In genomic region chr7:43680736-43681135, GRCh38 we compare ENCODE assay signal across 19 cellular contexts. TPM values are rescaled to one million over a fixed set of nuclear protein-coding genes. Genes with fewer than 3 reads are reported as not detected.
DNase-seq lines count a peak whose midpoint lies in the region; ATAC-seq and TF ChIP-seq lines count a peak whose summit lies in the region.
"Had no signal": no experiment of that assay in that cellular context is flagged by ENCODE, and none has a peak within 500 bp of the region (broad histone marks: within the 10 kb centered on the region; RNA-seq: fewer than 3 reads in every experiment).

No MANE protein-coding gene starts in this region.

- no TSS peak for BruUV-seq in PC-9 (replicated peaks; lab: Mats Ljungman, UMichigan)

- no peaks in the 10 kb centered on the region for H4K20me1 ChIP-seq in PC-9 (ENCODE audit: insufficient read depth)

- no peaks in the 10 kb centered on the region for H3K9me2 ChIP-seq in PC-9 (ENCODE audit: insufficient read depth)

- no peaks in the 10 kb centered on the region for H3K9me3 ChIP-seq in CD4-positive, CD25-positive, alpha-beta regulatory T cell (ENCODE audit: control insufficient read depth in 2 of 2, low read length in 2 of 2)
- H3K9me3 ChIP-seq in PC-9 (ENCODE audit: insufficient read depth, low read depth) (no peaks in the 10 kb centered on the region; the same call in 1 of the 2 replicates), lower lobe of right lung (no peaks in the 10 kb centered on the region)

- peaks cover 33% of the 10 kb centered on the region for H3K36me3 Mint-ChIP-seq in activated CD8-positive, alpha-beta T cell treated with anti-CD3 and anti-CD28 coated beads for 36 hours (ENCODE audit: low read depth)
- H3K36me3 Mint-ChIP-seq in activated CD8-positive, alpha-beta T cell treated with anti-CD3 and anti-CD28 coated beads, Interleukin-2, amount 10 ng/mL, durations not matched to agents 7 days and 5 days (ENCODE audit: low read depth), result peaks cover 33% of the 10 kb centered on the region
- no peaks in the 10 kb centered on the region for H3K36me3 Mint-ChIP-seq in CD4-positive, CD25-positive, alpha-beta regulatory T cell
- no peaks in the 10 kb centered on the region for H3K36me3 Mint-ChIP-seq in naive B cell

- H3K27me3 ChIP-seq in CD4-positive, CD25-positive, alpha-beta regulatory T cell (ENCODE audit: control insufficient read depth, insufficient read depth, low read length), result no peaks in the 10 kb centered on the region
- H3K27me3 ChIP-seq in PC-9 (ENCODE audit: insufficient read depth, low read depth) (no peaks in the 10 kb centered on the region), lower lobe of right lung (ENCODE audit: low read depth) (no peaks in the 10 kb centered on the region)

- no peak overlapping the region for H3K4me2 ChIP-seq in PC-9

- H3K4me1 ChIP-seq in CD4-positive, CD25-positive, alpha-beta regulatory T cell (ENCODE audit: control insufficient read depth, insufficient read depth, low read length, poor library complexity, severe bottlenecking), result peaks cover 15% of the 10 kb centered on the region
- H3K4me1 ChIP-seq in PC-9 (replicated peaks; ENCODE audit: insufficient read depth) (no peaks in the 10 kb centered on the region), lower lobe of right lung (no peaks in the 10 kb centered on the region)

- POLR2A ChIA-PET in activated CD8-positive, alpha-beta T cell treated with anti-CD3 and anti-CD28 coated beads for 36 hours (lab: Charles Lee), result interaction anchor here (0.9 kb wide), 1 partner anchor 10 kb away, joined by 3 read pairs; no protein-coding TSS in a partner anchor
- POLR2A ChIA-PET in activated CD8-positive, alpha-beta T cell treated with anti-CD3 and anti-CD28 coated beads, Interleukin-2, amount 10 ng/mL, durations not matched to agents 7 days and 5 days (lab: Charles Lee), result interaction anchor here (1.7 kb wide), 1 partner anchor 98 kb away, joined by 5 read pairs; the partner anchor contains the start of gene STK17A
- POLR2A ChIA-PET in PC-9 (lab: Charles Lee; ENCODE audit: unreplicated experiment), result no interaction called here
- POLR2A ChIA-PET in RWPE1 (lab: Yijun Ruan, JAX; ENCODE audit: low non-redundant PET), result no interaction called here

- H2AFZ ChIP-seq in PC-9, result no peak overlapping the region
- H2AFZ ChIP-seq: GM23248 had no signal

- CTCF ChIA-PET in activated CD8-positive, alpha-beta T cell treated with anti-CD3 and anti-CD28 coated beads for 36 hours (lab: Charles Lee), result interaction anchor here (1.4 to 5.8 kb wide), 3 partner anchors 18 to 98 kb away, joined by 4 to 37 read pairs (median 21); partner anchors contain the start of gene STK17A
- CTCF ChIA-PET in activated CD8-positive, alpha-beta T cell treated with anti-CD3 and anti-CD28 coated beads, Interleukin-2, amount 10 ng/mL, durations not matched to agents 7 days and 5 days (lab: Charles Lee), result interaction anchor here (1.5 to 1.7 kb wide), 2 partner anchors 19 to 98 kb away, joined by 5 to 7 read pairs; no protein-coding TSS in a partner anchor
- CTCF ChIA-PET in PC-9 (lab: Charles Lee) (interaction anchor here (0.5 kb wide), 1 partner anchor 185 kb away, joined by 3 read pairs; no protein-coding TSS in a partner anchor), RWPE1 (lab: Yijun Ruan, JAX) (no interaction called here)

- TF ChIP-seq CTCF in activated CD8-positive, alpha-beta T cell treated with anti-CD3 and anti-CD28 coated beads for 36 hours (IDR thresholded peaks at IDR 0.05), result no peak
- TF ChIP-seq CTCF in PC-9 (conservative IDR thresholded peaks at IDR 0.05) (no peak), lower lobe of right lung (IDR thresholded peaks at IDR 0.05) (no peak), RWPE1 (conservative IDR thresholded peaks at IDR 0.05; ENCODE audit: low read depth) (no peak)

- peaks cover 17% of the 10 kb centered on the region for H3F3A ChIP-seq in PC-9 (ENCODE audit: insufficient read depth, low read depth)

- H3K9me3 Mint-ChIP-seq in activated CD8-positive, alpha-beta T cell treated with anti-CD3 and anti-CD28 coated beads for 36 hours, result peaks cover 8% of the 10 kb centered on the region
- H3K9me3 Mint-ChIP-seq in activated CD8-positive, alpha-beta T cell treated with anti-CD3 and anti-CD28 coated beads, Interleukin-2, amount 10 ng/mL, durations not matched to agents 7 days and 5 days (ENCODE audit: insufficient read depth), result no peaks in the 10 kb centered on the region
- peaks cover 0 to 2% (median 0%) of the 10 kb centered on the region in 7 donors for H3K9me3 Mint-ChIP-seq in CD4-positive, CD25-positive, alpha-beta regulatory T cell
- H3K9me3 Mint-ChIP-seq in naive B cell, result peaks cover 0 to 5% (median 3%) of the 10 kb centered on the region in 7 donors

- H3K4me1 Mint-ChIP-seq in activated CD8-positive, alpha-beta T cell treated with anti-CD3 and anti-CD28 coated beads for 36 hours (ENCODE audit: low read depth), result peaks cover 78% of the 10 kb centered on the region
- H3K4me1 Mint-ChIP-seq in activated CD8-positive, alpha-beta T cell treated with anti-CD3 and anti-CD28 coated beads, Interleukin-2, amount 10 ng/mL, durations not matched to agents 7 days and 5 days (ENCODE audit: low read depth), result peaks cover 31% of the 10 kb centered on the region
- peaks cover 41 to 90% (median 63%) of the 10 kb centered on the region in 4 donors for H3K4me1 Mint-ChIP-seq in CD4-positive, CD25-positive, alpha-beta regulatory T cell
- peaks cover 38 to 77% (median 75%) of the 10 kb centered on the region in 3 donors for H3K4me1 Mint-ChIP-seq in naive B cell

- DNase-seq in activated CD8-positive, alpha-beta T cell treated with anti-CD3 and anti-CD28 coated beads for 36 hours, result no peak
- no peak for DNase-seq in activated CD8-positive, alpha-beta T cell treated with anti-CD3 and anti-CD28 coated beads, Interleukin-2, amount 10 ng/mL, durations not matched to agents 7 days and 5 days
- no peak for DNase-seq in CD4-positive, CD25-positive, alpha-beta regulatory T cell
- DNase-seq in PC-9 (no peak), naive B cell (no peak), lower lobe of right lung (no peak), RWPE1 (ENCODE audit: low spot score) (no peak), hippocampal formation (lab: John Stamatoyannopoulos, UW) (no peak)
- DNase-seq: 8988T, DMS 273 treated with DMSO at 0.1 percent for 48 hours, GF-D8, GM23248, HCEC 1CT, KBM-7, MV-4-11, NCI-H1417, NCI-H1930, NCI-H446, PC-3 had no signal

- H3K79me2 ChIP-seq in PC-9 (ENCODE audit: low read depth), result peaks cover 97% of the 10 kb centered on the region

- intact Hi-C loops in activated CD8-positive, alpha-beta T cell treated with anti-CD3 and anti-CD28 coated beads for 36 hours (cut with micrococcal nuclease), result no loop called here
- intact Hi-C loops in PC-9 (cut with micrococcal nuclease; ENCODE audit: unreplicated experiment) (no loop called here), lower lobe of right lung (cut with DNase I) (no loop called here)

- no peaks in the 10 kb centered on the region for H3K27me3 Mint-ChIP-seq in activated CD8-positive, alpha-beta T cell treated with anti-CD3 and anti-CD28 coated beads for 36 hours
- H3K27me3 Mint-ChIP-seq in activated CD8-positive, alpha-beta T cell treated with anti-CD3 and anti-CD28 coated beads, Interleukin-2, amount 10 ng/mL, durations not matched to agents 7 days and 5 days (ENCODE audit: low read depth), result no peaks in the 10 kb centered on the region
- no peaks in the 10 kb centered on the region for H3K27me3 Mint-ChIP-seq in CD4-positive, CD25-positive, alpha-beta regulatory T cell
- no peaks in the 10 kb centered on the region for H3K27me3 Mint-ChIP-seq in naive B cell

- no peak overlapping the region for H3K4me3 ChIP-seq in CD4-positive, CD25-positive, alpha-beta regulatory T cell (ENCODE audit: low read depth, low read length)
- no peak overlapping the region for H3K4me3 ChIP-seq in PC-9
- H3K4me3 ChIP-seq in lower lobe of right lung, result no peak overlapping the region
- H3K4me3 ChIP-seq: GM23248 had no signal

- no peaks in the 10 kb centered on the region for H3K36me3 ChIP-seq in CD4-positive, CD25-positive, alpha-beta regulatory T cell (ENCODE audit: control insufficient read depth, insufficient read depth, low read length)
- H3K36me3 ChIP-seq in PC-9 (ENCODE audit: low read depth), result peaks cover 26% of the 10 kb centered on the region; the same call in 1 of the 2 replicates
- no peaks in the 10 kb centered on the region for H3K36me3 ChIP-seq in lower lobe of right lung

- H3K27ac Mint-ChIP-seq in activated CD8-positive, alpha-beta T cell treated with anti-CD3 and anti-CD28 coated beads for 36 hours, result peak overlapping the region; percentile 30
- no peak overlapping the region for H3K27ac Mint-ChIP-seq in activated CD8-positive, alpha-beta T cell treated with anti-CD3 and anti-CD28 coated beads, Interleukin-2, amount 10 ng/mL, durations not matched to agents 7 days and 5 days
- peak overlapping the region in 2 of 3 donors; percentile 46 to 74 for H3K27ac Mint-ChIP-seq in CD4-positive, CD25-positive, alpha-beta regulatory T cell
- peak overlapping the region; percentile 49 to 94 (median 83) for H3K27ac Mint-ChIP-seq in naive B cell

- no peak for ATAC-seq in activated CD8-positive, alpha-beta T cell treated with anti-CD3 and anti-CD28 coated beads for 36 hours
- no peak for ATAC-seq in activated CD8-positive, alpha-beta T cell treated with anti-CD3 and anti-CD28 coated beads, Interleukin-2, amount 10 ng/mL, durations not matched to agents 7 days and 5 days
- no peak for ATAC-seq in CD4-positive, CD25-positive, alpha-beta regulatory T cell (ENCODE audit: low read depth in 2 of 2)
- ATAC-seq in naive B cell (ENCODE audit: low read depth in 2 of 2) (no peak), lower lobe of right lung (no peak)
- ATAC-seq: PC-3 had no signal

- no peak overlapping the region for H3K27ac ChIP-seq in CD4-positive, CD25-positive, alpha-beta regulatory T cell (ENCODE audit: insufficient read depth, low read length, poor library complexity, severe bottlenecking)
- H3K27ac ChIP-seq in PC-9, result 0 out of 2 replicates have a peak overlapping the region, but pooled peaks have one; percentile 1
- no peak overlapping the region for H3K27ac ChIP-seq in lower lobe of right lung
- H3K27ac ChIP-seq in RWPE1, result no peak overlapping the region
- H3K27ac ChIP-seq: GM23248 had no signal

- H3K4me3 Mint-ChIP-seq in activated CD8-positive, alpha-beta T cell treated with anti-CD3 and anti-CD28 coated beads for 36 hours, result no peak overlapping the region
- H3K4me3 Mint-ChIP-seq in activated CD8-positive, alpha-beta T cell treated with anti-CD3 and anti-CD28 coated beads, Interleukin-2, amount 10 ng/mL, durations not matched to agents 7 days and 5 days, result no peak overlapping the region
- peak overlapping the region in 1 of 4 donors; percentile 9 for H3K4me3 Mint-ChIP-seq in CD4-positive, CD25-positive, alpha-beta regulatory T cell
- peak overlapping the region in 1 of 8 donors; percentile 1 for H3K4me3 Mint-ChIP-seq in naive B cell

RNA-seq across cellular contexts. Expression of gene COA1, which starts 48.6 kb away (rescaled TPM):
- total RNA-seq in activated CD8-positive, alpha-beta T cell treated with anti-CD3 and anti-CD28 coated beads for 36 hours, result 10 to 100 TPM; 78.8 to 85.6 TPM
- 10 to 100 TPM; 52.0 to 52.7 TPM for total RNA-seq in activated CD8-positive, alpha-beta T cell treated with anti-CD3 and anti-CD28 coated beads, Interleukin-2, amount 10 ng/mL, durations not matched to agents 7 days and 5 days
- 52.9 TPM for total RNA-seq in CD4-positive, CD25-positive, alpha-beta regulatory T cell
- 10 to 100 TPM; 41.3 to 65.8 (median 45.3) TPM for polyA plus RNA-seq in CD4-positive, CD25-positive, alpha-beta regulatory T cell
- total RNA-seq in PC-9 (2021) (128 and 151 TPM in 2 replicates), lower lobe of right lung (43.3 TPM)
- polyA plus RNA-seq in naive B cell (ENCODE audit: low read depth in 6 of 6), result 100 to 1,000 TPM in 5 of 6 donors, 10 to 100 TPM in 1; 96.6 to 146 (median 107) TPM

Comparison
In these comparisons a context has a peak if more than half of its experiments do, and no peak if none do; other contexts are left out.
1. POLR2A ChIA-PET loops: an anchor here in activated CD8-positive, alpha-beta T cell treated with anti-CD3 and anti-CD28 coated beads for 36 hours (0.9 kb wide) and activated CD8-positive, alpha-beta T cell treated with anti-CD3 and anti-CD28 coated beads, Interleukin-2, amount 10 ng/mL, durations not matched to agents 7 days and 5 days (1.7 kb wide); none called in PC-9 and RWPE1.